In the genomic region with DNA sequence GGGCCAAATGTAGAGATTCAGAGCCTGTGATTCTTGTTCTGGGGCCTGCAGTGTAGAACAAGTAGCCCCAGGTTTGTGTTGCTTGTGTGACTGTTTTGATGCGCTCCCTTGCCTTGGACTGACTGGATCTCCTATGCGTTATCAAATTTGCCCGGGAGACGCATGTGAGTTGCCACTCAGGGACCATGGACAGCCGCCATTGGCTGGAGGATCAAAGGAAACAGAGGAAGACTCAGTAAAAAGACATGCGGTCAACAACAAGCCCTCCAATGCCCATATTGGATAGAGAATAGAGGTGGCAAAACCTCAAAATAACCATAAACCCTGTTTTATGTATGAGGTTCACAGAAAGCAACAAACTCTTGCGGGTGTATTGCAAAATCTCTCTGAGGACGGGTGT, we compare ENCODE assay signal across 19 cellular contexts.
DNase-seq lines count a peak whose midpoint lies in the region; ATAC-seq, FAIRE-seq and TF ChIP-seq lines count a peak whose summit lies in the region.
"Had no signal": no experiment of that assay in that cellular context is flagged by ENCODE, and none has a peak within 500 bp of the region (broad histone marks: within the 10 kb centered on the region; RNA-seq: fewer than 3 reads in every experiment).

No MANE protein-coding gene starts in this region.

- H3K79me2 ChIP-seq in GM23338 (replicated peaks; ENCODE audit: insufficient read depth) (no peaks in the 10 kb centered on the region), GM12878 (ENCODE audit: control insufficient read depth, insufficient read depth, low read length) (no peaks in the 10 kb centered on the region)

- no peaks in the 10 kb centered on the region; the same call in 2 of the 3 replicates for H3K9me3 Mint-ChIP-seq in GM23338
- H3K9me3 Mint-ChIP-seq: CD8-positive, alpha-beta T cell had no signal

- ATAC-seq in GM23338 (no peak), GM12878 (no peak), mucosa of descending colon (no peak)
- ATAC-seq: CD8-positive, alpha-beta T cell had no signal

- intact Hi-C loops in GM12878 (cut with micrococcal nuclease; ENCODE audit: unreplicated experiment) (no loop called here), mucosa of descending colon (cut with DNase I, micrococcal nuclease) (no loop called here)

- no peak for TF ChIP-seq RAD21 in GM12878 (IDR thresholded peaks at IDR 0.05; ENCODE audit: insufficient read depth, low read depth, low read length)

- TF ChIP-seq CTCF in GM23338 (conservative IDR thresholded peaks at IDR 0.05; ENCODE audit: low read depth in 2 of 2) (no peak), HEK293 (tag by site-specific recombination; IDR thresholded peaks at IDR 0.05) (no peak), GM12878 (IDR thresholded peaks at IDR 0.05 in 2 of 3, conservative IDR thresholded peaks at IDR 0.05 in 1 of 3; ENCODE audit: control insufficient read depth in 2 of 3, extremely low read depth in 1 of 3, insufficient read depth in 1 of 3, low read depth in 3 of 3, low read length in 3 of 3) (no peak), mucosa of descending colon (IDR thresholded peaks at IDR 0.05) (no peak)

- no peaks in the 10 kb centered on the region; the same call in 2 of the 3 replicates for H3K4me1 Mint-ChIP-seq in GM23338
- H3K4me1 Mint-ChIP-seq: B cell; CD4-positive, CD25-positive, alpha-beta regulatory T cell had no signal

- no peak for FAIRE-seq in GM12878 (lab: Jason Lieb, UNC)
- FAIRE-seq: G401.6, GM19239, H54 had no signal

- CTCF ChIA-PET in HEK293 (lab: Yijun Ruan, JAX) (no interaction called here), GM12878 (lab: Yijun Ruan, JAX) (no interaction called here)

- H3K9me3 ChIP-seq in HEK293 (ENCODE audit: control insufficient read depth, insufficient read depth, low read depth, low read length) (no peaks in the 10 kb centered on the region), GM12878 (replicated peaks; ENCODE audit: control insufficient read depth, insufficient read depth, low read length) (no peaks in the 10 kb centered on the region), mucosa of descending colon (no peaks in the 10 kb centered on the region)
- H3K9me3 ChIP-seq: BLaER1, Caco-2, HAP-1 had no signal

- no peaks in the 10 kb centered on the region for H3F3A ChIP-seq in GM23338 (replicated peaks; ENCODE audit: low read depth)

- H2AFZ ChIP-seq in GM23338 (no peak overlapping the region), GM12878 (ENCODE audit: control insufficient read depth, low read depth, low read length) (no peak overlapping the region)

- no peak for TF ChIP-seq POLR2A in GM12878 (IDR thresholded peaks at IDR 0.05; ENCODE audit: low read depth, low read length)

- in situ Hi-C loops in GM12878 (cut with MboI): loop anchor here (25.0 kb wide), 1 partner anchor 1725 kb away; no protein-coding TSS in a partner anchor

- H4K20me1 ChIP-seq in GM23338 (replicated peaks; ENCODE audit: insufficient read depth) (no peaks in the 10 kb centered on the region), GM12878 (ENCODE audit: control insufficient read depth, insufficient read depth) (no peaks in the 10 kb centered on the region)
- H4K20me1 ChIP-seq: BLaER1 had no signal

- no peaks in the 10 kb centered on the region for H3K9me2 ChIP-seq in GM23338 (ENCODE audit: insufficient read depth)

- H3K36me3 ChIP-seq in GM23338 (ENCODE audit: insufficient read depth) (no peaks in the 10 kb centered on the region), HEK293 (ENCODE audit: control insufficient read depth in 2 of 2, insufficient read depth in 1 of 2, low read length in 2 of 2) (no peaks in the 10 kb centered on the region), GM12878 (ENCODE audit: control insufficient read depth in 2 of 2, insufficient read depth in 2 of 2, low read length in 1 of 2) (no peaks in the 10 kb centered on the region), mucosa of descending colon (ENCODE audit: low read depth) (no peaks in the 10 kb centered on the region)
- H3K36me3 ChIP-seq: BLaER1, HAP-1 had no signal

- H3K27me3 Mint-ChIP-seq in GM23338 (ENCODE audit: insufficient read depth, low read depth, poor library complexity): peaks cover 3% of the 10 kb centered on the region
- H3K27me3 Mint-ChIP-seq: B cell had no signal

- H3K4me2 ChIP-seq in GM23338 (no peak overlapping the region), GM12878 (ENCODE audit: control insufficient read depth, insufficient read depth) (no peak overlapping the region)
- H3K4me2 ChIP-seq: BLaER1 had no signal

- BruUV-seq in GM12878 (replicated peaks; lab: Mats Ljungman, UMichigan): no TSS peak

- 43% methylated on average over 8 of the region's 8 CpGs for WGBS in GM12878 (ENCODE audit: insufficient coverage, insufficient replicate concordance, low lambda C conversion rate, missing lambda C conversion rate)

- no peak overlapping the region for H3K27ac Mint-ChIP-seq in GM23338
- H3K27ac Mint-ChIP-seq: B cell; CD8-positive, alpha-beta T cell had no signal

- H3K4me1 ChIP-seq in GM23338 (ENCODE audit: insufficient read depth) (no peaks in the 10 kb centered on the region), HEK293 (ENCODE audit: control insufficient read depth, insufficient read depth, low read length) (no peaks in the 10 kb centered on the region), GM12878 (ENCODE audit: control insufficient read depth, insufficient read depth, low read length) (no peaks in the 10 kb centered on the region), mucosa of descending colon (ENCODE audit: low read depth) (no peaks in the 10 kb centered on the region)
- H3K4me1 ChIP-seq: BLaER1, Caco-2, HAP-1 had no signal

- POLR2A ChIA-PET in HEK293 (lab: Yijun Ruan, JAX): no interaction called here
- POLR2A ChIA-PET in GM12878 (lab: Charles Lee): no interaction called here

- H3K36me3 Mint-ChIP-seq in GM23338 (ENCODE audit: low read depth): no peaks in the 10 kb centered on the region
- H3K36me3 Mint-ChIP-seq: CD4-positive, CD25-positive, alpha-beta regulatory T cell; CD8-positive, alpha-beta T cell had no signal

- TF ChIP-seq EP300 in GM12878 (IDR thresholded peaks at IDR 0.05; ENCODE audit: borderline replicate concordance in 1 of 2, control insufficient read depth in 1 of 2, low read depth in 2 of 2, low read length in 2 of 2): no peak

- H3K4me3 Mint-ChIP-seq in GM23338: no peak overlapping the region
- H3K4me3 Mint-ChIP-seq: B cell; CD4-positive, CD25-positive, alpha-beta regulatory T cell; CD8-positive, alpha-beta T cell had no signal

- RAD21 ChIA-PET in GM12878 (lab: Charles Lee; ENCODE audit: unreplicated experiment): no interaction called here

- H3K27me3 ChIP-seq in GM23338 (ENCODE audit: insufficient read depth) (no peaks in the 10 kb centered on the region), GM12878 (replicated peaks in 1 of 2; ENCODE audit: control insufficient read depth in 2 of 2, insufficient read depth in 2 of 2, low read length in 1 of 2) (no peaks in the 10 kb centered on the region)
- H3K27me3 ChIP-seq: BLaER1 had no signal

- DNase-seq in GM23338 (ENCODE audit: low spot score): no peak
- no peak for DNase-seq in GM12878 (ENCODE audit: low read depth, low spot score)
- DNase-seq in NCI-H2107 (lab: John Stamatoyannopoulos, UW): no peak
- DNase-seq in AG08396 (ENCODE audit: low spot score): no peak
- DNase-seq in mucosa of descending colon: no peak
- DNase-seq: Caco-2; CD4-positive, CD25-positive, alpha-beta regulatory T cell; CD8-positive, alpha-beta T cell; DMS153; DND-41; GOT3 had no signal

- H3K27ac ChIP-seq in GM23338 (ENCODE audit: low read depth): no peak overlapping the region
- no peak overlapping the region for H3K27ac ChIP-seq in HEK293 (ENCODE audit: extremely low read depth, low read depth, low read length)
- no peak overlapping the region for H3K27ac ChIP-seq in GM12878 (ENCODE audit: control insufficient read depth, insufficient read depth)
- H3K27ac ChIP-seq: BLaER1, C4-2B had no signal

- SMC1A ChIA-PET in GM12878 (lab: Charles Lee; ENCODE audit: uncharacterized antibody, unreplicated experiment): no interaction called here

- H3K4me3 ChIP-seq in GM23338: no peak overlapping the region
- H3K4me3 ChIP-seq in HEK293 (ENCODE audit: low read depth, low read length): no peak overlapping the region
- H3K4me3 ChIP-seq in GM12878: no peak overlapping the region
- no peak overlapping the region for H3K4me3 ChIP-seq in mucosa of descending colon
- H3K4me3 ChIP-seq: BLaER1, HAP-1 had no signal

- H3K9ac ChIP-seq in GM12878 (ENCODE audit: control insufficient read depth, insufficient read depth, low read length): no peak overlapping the region
- H3K9ac ChIP-seq: BLaER1 had no signal

TF ChIP-seq in HEK293, 187 proteins besides CTCF, POLR2A, EP300 and RAD21 (continues in another document):
- no peak for TF ChIP-seq KLF10 (tag by site-specific recombination; IDR thresholded peaks at IDR 0.05)

TF ChIP-seq in GM12878, 131 proteins besides CTCF, POLR2A, EP300 and RAD21:
- TF ChIP-seq CHD4 (IDR thresholded peaks at IDR 0.05) (no peak), REST (IDR thresholded peaks at IDR 0.05; ENCODE audit: low read depth, low read length) (0 out of 2 replicates have a peak, but pooled peaks have one; percentile 42)
